ENCODE assay signal across 19 cellular contexts in genomic region chr11:109998921-109999320, GRCh38.
DNase-seq lines count a peak whose midpoint lies in the region; ATAC-seq, FAIRE-seq and TF ChIP-seq lines count a peak whose summit lies in the region.
"Had no signal": no experiment of that assay in that cellular context is flagged by ENCODE, and none has a peak within 500 bp of the region (broad histone marks: within the 10 kb centered on the region; RNA-seq: fewer than 3 reads in every experiment).

No MANE protein-coding gene starts in this region.

- H3K27me3 ChIP-seq in BLaER1 treated with 17β-estradiol and CSF1 and Interleukin-3, amounts not matched to agents 10 nM and 100 nM: no peaks in the 10 kb centered on the region
- no peaks in the 10 kb centered on the region for H3K27me3 ChIP-seq in smooth muscle cell (ENCODE audit: low read depth)
- no peaks in the 10 kb centered on the region for H3K27me3 ChIP-seq in heart left ventricle
- no peaks in the 10 kb centered on the region for H3K27me3 ChIP-seq in aorta (ENCODE audit: control insufficient read depth in 1 of 2, insufficient read depth in 2 of 2, low read length in 1 of 2)
- H3K27me3 ChIP-seq: SJSA1 had no signal

- intact Hi-C loops in heart left ventricle (cut with DNase I) (no loop called here), aorta (cut with DNase I) (no loop called here)

- FAIRE-seq in D721Med (lab: Jason Lieb, UNC): no peak
- FAIRE-seq: H54, RCC 7860 had no signal

- no peak overlapping the region for H3K4me3 ChIP-seq in BLaER1 treated with 17β-estradiol and CSF1 and Interleukin-3, amounts not matched to agents 10 nM and 100 nM
- H3K4me3 ChIP-seq in smooth muscle cell (no peak overlapping the region), heart left ventricle (no peak overlapping the region), aorta (ENCODE audit: low read length in 2 of 2) (no peak overlapping the region)
- H3K4me3 ChIP-seq: SJSA1 had no signal

- peaks cover 5% of the 10 kb centered on the region for H3F3A ChIP-seq in smooth muscle cell (ENCODE audit: low read depth)

- H3K27ac ChIP-seq in BLaER1 treated with 17β-estradiol and CSF1 and Interleukin-3, amounts not matched to agents 10 nM and 100 nM: peak overlapping the region in 2 of 11 experiments; percentile 17 to 68; a peak in 2 of 22 replicates
- H3K27ac ChIP-seq in caudate nucleus (ENCODE audit: low read depth, low read length): no peak overlapping the region
- peak overlapping the region; percentile 96 for H3K27ac ChIP-seq in smooth muscle cell (ENCODE audit: low read depth)
- no peak overlapping the region for H3K27ac ChIP-seq in heart left ventricle
- H3K27ac ChIP-seq in aorta (ENCODE audit: low read depth in 1 of 2, low read length in 2 of 2): no peak overlapping the region

- no peaks in the 10 kb centered on the region for H3K36me3 ChIP-seq in BLaER1 treated with 17β-estradiol and CSF1 and Interleukin-3, amounts not matched to agents 10 nM and 100 nM
- H3K36me3 ChIP-seq in smooth muscle cell (ENCODE audit: low read depth): no peaks in the 10 kb centered on the region
- H3K36me3 ChIP-seq in heart left ventricle: no peaks in the 10 kb centered on the region
- no peaks in the 10 kb centered on the region for H3K36me3 ChIP-seq in aorta (ENCODE audit: control insufficient read depth in 1 of 2, insufficient read depth in 2 of 2, low read length in 1 of 2)
- H3K36me3 ChIP-seq: SJSA1 had no signal

- ATAC-seq in heart left ventricle: no peak
- no peak for ATAC-seq in aorta (ENCODE audit: low FRiP score)
- ATAC-seq: Right ventricle myocardium inferior had no signal

- WGBS in smooth muscle cell (ENCODE audit: low lambda C conversion rate): 89% methylated on average over 3 of the region's 3 CpGs
- 86 to 89% (median 88%) methylated on average over 3 of the region's 3 CpGs for WGBS in heart left ventricle, 4 donors
- WGBS in aorta, 2 donors: 79 to 91% methylated on average over 3 of the region's 3 CpGs

- H4K20me1 ChIP-seq in BLaER1 treated with 17β-estradiol and CSF1 and Interleukin-3, amounts not matched to agents 10 nM and 100 nM: no peaks in the 10 kb centered on the region
- no peaks in the 10 kb centered on the region for H4K20me1 ChIP-seq in smooth muscle cell (ENCODE audit: low read depth)

- no peak overlapping the region for H2AFZ ChIP-seq in smooth muscle cell (ENCODE audit: low read depth)

- peaks cover 0 to 8% (median 1%) of the 10 kb centered on the region in 11 experiments; a peak in 7 of 22 replicates for H3K9me3 ChIP-seq in BLaER1 treated with 17β-estradiol and CSF1 and Interleukin-3, amounts not matched to agents 10 nM and 100 nM (replicated peaks in 1 of 11)
- H3K9me3 ChIP-seq in smooth muscle cell (replicated peaks; ENCODE audit: low read depth): no peaks in the 10 kb centered on the region
- H3K9me3 ChIP-seq in heart left ventricle: no peaks in the 10 kb centered on the region
- H3K9me3 ChIP-seq in aorta (ENCODE audit: control insufficient read depth, low read length): no peaks in the 10 kb centered on the region
- H3K9me3 ChIP-seq: SJSA1 had no signal

- DNase-seq in caudate nucleus (lab: John Stamatoyannopoulos, UW): peak in 34 of 61 donors; percentile 4 to 75 (median 38)
- DNase-seq in medulla oblongata (ENCODE audit: extremely low spot score): peak; percentile 48
- DNase-seq in smooth muscle cell (lab: John Stamatoyannopoulos, UW; ENCODE audit: unreplicated experiment): no peak
- DNase-seq in heart left ventricle: no peak
- DNase-seq in aorta: no peak
- no peak for DNase-seq in D721Med (ENCODE audit: insufficient read length, low spot score)
- DNase-seq: DMS53, Karpas-422, MV-4-11, NCI-H1105 treated with DMSO at 0.1 percent for 48 hours, NCI-H2029 treated with DMSO at 0.1 percent for 48 hours, NCI-H226, NCI-H510A treated with DMSO at 0.1 percent for 48 hours, NCI-H82 had no signal

- H3K4me1 ChIP-seq in BLaER1 treated with 17β-estradiol and CSF1 and Interleukin-3, amounts not matched to agents 10 nM and 100 nM: peaks cover 21 to 38% (median 31%) of the 10 kb centered on the region in 10 experiments
- peaks cover 15% of the 10 kb centered on the region for H3K4me1 ChIP-seq in smooth muscle cell (ENCODE audit: low read depth)
- peaks cover 0 to 11% (median 0%) of the 10 kb centered on the region in 12 donors for H3K4me1 ChIP-seq in heart left ventricle
- H3K4me1 ChIP-seq in aorta (ENCODE audit: control insufficient read depth in 1 of 2, insufficient read depth in 2 of 2, low read length in 2 of 2): peaks cover 0 to 1% of the 10 kb centered on the region in 2 donors

- no peaks in the 10 kb centered on the region for H3K79me2 ChIP-seq in smooth muscle cell (ENCODE audit: low read depth)

- no peak for TF ChIP-seq POLR2A in heart left ventricle (IDR thresholded peaks at IDR 0.05)

- no peak for TF ChIP-seq CTCF in smooth muscle cell (IDR thresholded peaks at IDR 0.05; ENCODE audit: borderline replicate concordance, insufficient read depth, poor library complexity, severe bottlenecking)
- TF ChIP-seq CTCF in heart left ventricle (IDR thresholded peaks at IDR 0.05): no peak
- no peak for TF ChIP-seq CTCF in D721Med (IDR thresholded peaks at IDR 0.05; ENCODE audit: insufficient read depth, missing control alignments)

- H3K4me2 ChIP-seq in BLaER1 treated with 17β-estradiol and CSF1 and Interleukin-3, amounts not matched to agents 10 nM and 100 nM: peak overlapping the region in 8 of 11 experiments; percentile 20 to 64 (median 39); a peak in 8 of 22 replicates
- peak overlapping the region; percentile 41 for H3K4me2 ChIP-seq in smooth muscle cell

- no peak overlapping the region for H3K9ac ChIP-seq in BLaER1 treated with 17β-estradiol and CSF1 and Interleukin-3, amounts not matched to agents 10 nM and 100 nM
- peak overlapping the region; percentile 73 for H3K9ac ChIP-seq in smooth muscle cell (ENCODE audit: low read depth)

Comparison
In these comparisons a context has a peak if more than half of its experiments do, and no peak if none do; other contexts are left out.
1. DNase-seq: peak in caudate nucleus (34 of 61) and medulla oblongata (single experiment); none in smooth muscle cell (single experiment), heart left ventricle (0 of 5), aorta (0 of 2) and D721Med (single experiment).